Comparison of ENCODE assay signal across 8 cellular contexts in the genomic region with DNA sequence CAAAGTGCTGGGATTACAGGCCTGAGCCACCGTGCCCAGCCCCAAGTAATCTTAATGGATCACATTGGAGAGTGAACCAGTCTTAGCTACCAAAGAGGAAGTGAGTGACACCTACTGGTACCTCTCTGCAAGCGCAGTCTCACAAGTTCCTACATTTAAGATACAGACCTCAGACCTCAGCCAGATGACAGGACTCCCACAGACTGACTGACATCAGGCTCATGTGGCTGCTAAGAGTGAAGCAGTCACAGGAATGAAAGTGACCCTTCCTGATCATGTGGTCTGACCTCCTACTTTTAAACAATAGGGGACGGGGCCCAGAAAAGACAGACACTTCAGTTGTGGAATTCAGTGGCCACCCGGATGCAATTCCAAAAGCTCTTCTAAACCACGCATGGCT. TPM values are rescaled to one million over a fixed set of nuclear protein-coding genes. Genes with fewer than 3 reads are reported as not detected.
DNase-seq lines count a peak whose midpoint lies in the region; ATAC-seq and TF ChIP-seq lines count a peak whose summit lies in the region.

No MANE protein-coding gene starts in this region.

- DNase-seq in ELF-1 (ENCODE audit: low read depth, low spot score) (peak; percentile 85), HuH-7.5 (ENCODE audit: low spot score) (peak; percentile 66), OCI-M2 (lab: John Stamatoyannopoulos, UW; ENCODE audit: unreplicated experiment) (peak; percentile 10), fibroblast of peridontal ligament (ENCODE audit: extremely low read depth) (peak; percentile 91), thoracic aorta (ENCODE audit: low spot score) (peak; percentile 19)
- DNase-seq in activated T-cell treated with anti-CD3 and anti-CD28 coated beads, Interleukin-2, amount 50 U/mL, for 1 hour = peak; percentile 54

- no peak overlapping the region for H3K4me3 ChIP-seq in neutrophil (ENCODE audit: low read depth in 1 of 2, low read length in 1 of 2)
- H3K4me3 ChIP-seq in thoracic aorta = no peak overlapping the region

- TF ChIP-seq CTCF in neutrophil (IDR thresholded peaks at IDR 0.05) (peak; percentile 60), thoracic aorta (IDR thresholded peaks at IDR 0.05) (peak; percentile 69)

- H3K27ac ChIP-seq in neutrophil (no peak overlapping the region), thoracic aorta (no peak overlapping the region)

- H3K36me3 ChIP-seq in neutrophil = no peaks in the 10 kb centered on the region
- H3K36me3 ChIP-seq in thoracic aorta = no peaks in the 10 kb centered on the region

- H3K9me3 ChIP-seq in neutrophil (no peaks in the 10 kb centered on the region), thoracic aorta (no peaks in the 10 kb centered on the region)

- ATAC-seq in GM21619 (IDR thresholded peaks at IDR 0.05; ENCODE audit: unreplicated experiment) = peak; percentile 68
- ATAC-seq in thoracic aorta (ENCODE audit: insufficient number of reproducible peaks, low FRiP score, low read depth) = peak; percentile 83

- no peaks in the 10 kb centered on the region for H3K4me1 ChIP-seq in neutrophil (ENCODE audit: control insufficient read depth in 1 of 2, insufficient read depth in 1 of 2, low read depth in 1 of 2, low read length in 1 of 2)
- H3K4me1 ChIP-seq in thoracic aorta (ENCODE audit: control insufficient read depth in 1 of 2, low read depth in 2 of 2) = no peaks in the 10 kb centered on the region

- no peaks in the 10 kb centered on the region for H3K27me3 ChIP-seq in neutrophil
- no peaks in the 10 kb centered on the region for H3K27me3 ChIP-seq in thoracic aorta (replicated peaks; ENCODE audit: insufficient read depth)

RNA-seq across cellular contexts. Expression of gene GNB5, which starts 36.3 kb away (rescaled TPM):
- total RNA-seq in thoracic aorta = 10 to 100 TPM; 27.9 to 43.2 TPM

Comparison
In these comparisons a context has a peak if more than half of its experiments do, and no peak if none do; other contexts are left out.
1. DNase-seq: peak in every context shown above with its lines; median percentile 91 in fibroblast of peridontal ligament; 85 in ELF-1; 66 in HuH-7.5; 54 in activated T-cell treated with anti-CD3 and anti-CD28 coated beads, Interleukin-2, amount 50 U/mL, for 1 hour; 19 in thoracic aorta; 10 in OCI-M2.